ENCODE assay signal across 1 cellular context in genomic region chr7:93231799-93232672, GRCh38.
TF ChIP-seq lines count a peak whose summit lies in the region.

VPS50 (plus strand) TSS chr7:93232366; CDS start chr7:93232468, 102 bp downstream.

TF ChIP-seq in GM23338, 12 proteins besides CTCF, POLR2A, EP300 and RAD21:
- TF ChIP-seq REST (IDR thresholded peaks at IDR 0.05; ENCODE audit: unreplicated experiment) (no peak), ZNF331 (CRISPR knock-in tag; IDR thresholded peaks at IDR 0.05; ENCODE audit: low read depth) (no peak), NANOG (IDR thresholded peaks at IDR 0.05; ENCODE audit: borderline replicate concordance) (no peak), POLR2AphosphoS5 (IDR thresholded peaks at IDR 0.05; ENCODE audit: low read depth) (peak; percentile 87), STAT1 (IDR thresholded peaks at IDR 0.05; ENCODE audit: unreplicated experiment) (no peak), JUNB (IDR thresholded peaks at IDR 0.05; ENCODE audit: unreplicated experiment) (no peak), ZNF114 (CRISPR knock-in tag; IDR thresholded peaks at IDR 0.05) (no peak), ZNF462 (CRISPR knock-in tag; IDR thresholded peaks at IDR 0.05) (no peak), EZH2phosphoT487 (IDR thresholded peaks at IDR 0.05; ENCODE audit: unreplicated experiment) (no peak), CREB1 (CRISPR knock-in tag; IDR thresholded peaks at IDR 0.05; ENCODE audit: low read depth) (peak; percentile 72), ETS1 (IDR thresholded peaks at IDR 0.05) (peak; percentile 97), EZH2 (IDR thresholded peaks at IDR 0.05; ENCODE audit: low read depth, unreplicated experiment) (no peak)
